ENCODE assay signal across 13 cellular contexts in genomic region chr1:10667815-10668214, GRCh38.
DNase-seq lines count a peak whose midpoint lies in the region; ATAC-seq and TF ChIP-seq lines count a peak whose summit lies in the region.
"Had no signal": no experiment of that assay in that cellular context is flagged by ENCODE, and none has a peak within 500 bp of the region (broad histone marks: within the 10 kb centered on the region; RNA-seq: fewer than 3 reads in every experiment).

No MANE protein-coding gene starts in this region.

- TF ChIP-seq CTCF in hepatocyte (IDR thresholded peaks at IDR 0.05; ENCODE audit: poor library complexity) (no peak), stomach (IDR thresholded peaks at IDR 0.05) (no peak)

- no peak for TF ChIP-seq EP300 in stomach (IDR thresholded peaks at IDR 0.05)

- no peak overlapping the region for H3K4me3 ChIP-seq in hepatocyte
- no peak overlapping the region for H3K4me3 ChIP-seq in stomach

- peaks cover 45% of the 10 kb centered on the region for H3K4me1 ChIP-seq in hepatocyte (ENCODE audit: insufficient read depth)
- peaks cover 92 to 100% (median 98%) of the 10 kb centered on the region in 4 donors for H3K4me1 ChIP-seq in stomach
- H3K4me1 ChIP-seq: Caco-2 had no signal

- no peak for TF ChIP-seq POLR2A in stomach (IDR thresholded peaks at IDR 0.05)

- H4K20me1 ChIP-seq in hepatocyte (ENCODE audit: insufficient read depth, poor library complexity, severe bottlenecking) = no peaks in the 10 kb centered on the region

- H3K4me2 ChIP-seq in hepatocyte = peak overlapping the region; percentile 27

- H3K9me3 ChIP-seq in hepatocyte (ENCODE audit: low read depth) (no peaks in the 10 kb centered on the region), stomach (no peaks in the 10 kb centered on the region)
- H3K9me3 ChIP-seq: Caco-2 had no signal

- peaks cover 4% of the 10 kb centered on the region for H3K79me2 ChIP-seq in hepatocyte

- no peaks in the 10 kb centered on the region for H3K9me2 ChIP-seq in hepatocyte (replicated peaks; ENCODE audit: insufficient read depth)

- H2AFZ ChIP-seq in hepatocyte = no peak overlapping the region

- intact Hi-C loops in stomach (cut with DNase I; ENCODE audit: low total_unique reads) = no loop called here

- H3K27me3 ChIP-seq in hepatocyte (no peaks in the 10 kb centered on the region), stomach (no peaks in the 10 kb centered on the region)

- ATAC-seq in activated CD4-positive, CD25-positive, alpha-beta regulatory T cell treated with anti-CD3 and anti-CD28 coated beads, Interleukin-2, amount 50 U/mL, for 24 hours = no peak
- no peak for ATAC-seq in HG02642 (IDR thresholded peaks at IDR 0.05; ENCODE audit: poor library complexity, unreplicated experiment)
- ATAC-seq: activated T-cell treated with anti-CD3 and anti-CD28 coated beads, Interleukin-2, amount 50 U/mL, for 4 hours had no signal

- peak; percentile 44 to 57 for DNase-seq in NCI-H2081 (lab: John Stamatoyannopoulos, UW)
- DNase-seq in NCI-H2081 treated with DMSO at 0.1 percent for 48 hours (lab: John Stamatoyannopoulos, UW) = no peak
- DNase-seq in NCI-H510A (lab: John Stamatoyannopoulos, UW) = peak; percentile 99
- peak; percentile 31 for DNase-seq in hepatocyte (ENCODE audit: low spot score)
- DNase-seq in stomach = no peak
- no peak for DNase-seq in globus pallidus (ENCODE audit: low spot score)
- DNase-seq: ACHN; activated CD4-positive, alpha-beta T cell treated with anti-CD3 and anti-CD28 coated beads for 4 hours; activated T-cell treated with anti-CD3 and anti-CD28 coated beads, Interleukin-2, amount 50 U/mL, for 4 hours; Caco-2; nucleus accumbens had no signal

- H3K36me3 ChIP-seq in hepatocyte (replicated peaks; ENCODE audit: insufficient read depth, low read depth) = no peaks in the 10 kb centered on the region
- peaks cover 10 to 20% (median 13%) of the 10 kb centered on the region in 4 donors for H3K36me3 ChIP-seq in stomach

- H3K27ac ChIP-seq in hepatocyte = no peak overlapping the region
- peak overlapping the region; percentile 88 to 97 (median 91) for H3K27ac ChIP-seq in stomach

- WGBS in hepatocyte (ENCODE audit: low lambda C conversion rate, missing lambda C conversion rate) = 61% methylated on average over 11 of the region's 20 CpGs
- WGBS in stomach, 5 donors = 26 to 52% (median 42%) methylated on average over 11 to 20 of the region's 20 CpGs

Comparison
In these comparisons a context has a peak if more than half of its experiments do, and no peak if none do; other contexts are left out.
1. DNase-seq: peak in NCI-H2081 (2 of 2), NCI-H510A (single experiment) and hepatocyte (single experiment); none in NCI-H2081 treated with DMSO at 0.1 percent for 48 hours (single experiment), stomach (single experiment) and globus pallidus (single experiment).